ENCODE assay signal across 19 cellular contexts in genomic region chr5:74357827-74358226, GRCh38.
DNase-seq lines count a peak whose midpoint lies in the region; ATAC-seq and TF ChIP-seq lines count a peak whose summit lies in the region.
"Had no signal": no experiment of that assay in that cellular context is flagged by ENCODE, and none has a peak within 500 bp of the region (broad histone marks: within the 10 kb centered on the region; RNA-seq: fewer than 3 reads in every experiment).

No MANE protein-coding gene starts in this region.

- H3K4me1 ChIP-seq in mucosa of descending colon (ENCODE audit: low read depth), result peaks cover 4% of the 10 kb centered on the region

- no peak overlapping the region for H3K4me3 ChIP-seq in mucosa of descending colon
- H3K4me3 ChIP-seq: PC-9, thoracic aorta had no signal

- intact Hi-C loops in mucosa of descending colon (cut with DNase I, micrococcal nuclease), result no loop called here

- ATAC-seq in HG03457 (IDR thresholded peaks at IDR 0.05; ENCODE audit: unreplicated experiment) (no peak), mucosa of descending colon (no peak)
- ATAC-seq: CD8-positive, alpha-beta T cell; naive thymus-derived CD8-positive, alpha-beta T cell; sciatic nerve; stimulated activated memory B cell treated with anti-CD40 and anti-IgM and Interleukin-4, amounts not matched to agents 10 μg/mL and 1 μg/mL and 100 μg/mL, for 72 hours had no signal

- H3K36me3 ChIP-seq in mucosa of descending colon (ENCODE audit: low read depth), result no peaks in the 10 kb centered on the region
- H3K36me3 ChIP-seq: thoracic aorta had no signal

- no peak for TF ChIP-seq CTCF in mucosa of descending colon (IDR thresholded peaks at IDR 0.05)

- DNase-seq in ELR (ENCODE audit: low read depth) (peak; percentile 3), NCI-H146 (lab: John Stamatoyannopoulos, UW) (peak; percentile 45), NCI-H82 (lab: John Stamatoyannopoulos, UW) (peak; percentile 85), left kidney (ENCODE audit: low read depth, low spot score) (peak; percentile 54), mucosa of descending colon (no peak), DMS114 treated with DMSO at 0.1 percent for 48 hours (lab: John Stamatoyannopoulos, UW; ENCODE audit: unreplicated experiment) (no peak)
- DNase-seq: activated CD4-positive, alpha-beta T cell treated with anti-CD3 and anti-CD28 coated beads for 4 hours; CD8-positive, alpha-beta T cell; cortex of kidney; EL; hippocampal formation; islet precursor cell; naive thymus-derived CD8-positive, alpha-beta T cell; NCI-H1105; PC-9 had no signal

- H3K9me3 ChIP-seq in mucosa of descending colon, result no peaks in the 10 kb centered on the region
- H3K9me3 ChIP-seq: thoracic aorta had no signal

Comparison
In these comparisons a context has a peak if more than half of its experiments do, and no peak if none do; other contexts are left out.
1. DNase-seq: peak in ELR (single experiment), NCI-H146 (single experiment), NCI-H82 (single experiment) and left kidney (single experiment); none in mucosa of descending colon (0 of 3) and DMS114 treated with DMSO at 0.1 percent for 48 hours (single experiment).